In genomic region chr14:52175982-52176502, GRCh38 we compare ENCODE assay signal across 10 cellular contexts.
DNase-seq lines count a peak whose midpoint lies in the region; ATAC-seq and TF ChIP-seq lines count a peak whose summit lies in the region.
"Had no signal": no experiment of that assay in that cellular context is flagged by ENCODE, and none has a peak within 500 bp of the region (broad histone marks: within the 10 kb centered on the region; RNA-seq: fewer than 3 reads in every experiment).

No MANE protein-coding gene starts in this region.

- no peak for TF ChIP-seq POLR2A in ovary (IDR thresholded peaks at IDR 0.05)

- H3K27ac ChIP-seq in ovary, result no peak overlapping the region

- no peaks in the 10 kb centered on the region for H3K36me3 ChIP-seq in ovary

- no peak for TF ChIP-seq EP300 in ovary (IDR thresholded peaks at IDR 0.05)

- peak; percentile 93 for ATAC-seq in HG03354 (IDR thresholded peaks at IDR 0.05; ENCODE audit: poor library complexity, severe bottlenecking, unreplicated experiment)

- intact Hi-C loops in cardiac septum (cut with DNase I), result no loop called here
- intact Hi-C loops in ovary (cut with DNase I), result no loop called here

- peak overlapping the region; percentile 30 for H3K4me3 Mint-ChIP-seq in activated naive CD8-positive, alpha-beta T cell treated with anti-CD3 and anti-CD28 coated beads for 36 hours
- H3K4me3 Mint-ChIP-seq: type B pancreatic cell had no signal

- DNase-seq in AML-193 (lab: John Stamatoyannopoulos, UW), result peak; percentile 62 to 75
- DNase-seq in GM19238 (ENCODE audit: insufficient read length, low spot score), result peak; percentile 26
- DNase-seq in activated naive CD8-positive, alpha-beta T cell treated with anti-CD3 and anti-CD28 coated beads for 36 hours, result no peak
- no peak for DNase-seq in cardiac septum (ENCODE audit: low spot score)
- no peak for DNase-seq in ovary
- no peak for DNase-seq in superior temporal gyrus (ENCODE audit: extremely low spot score)
- DNase-seq in GM13977 (ENCODE audit: low spot score), result no peak
- DNase-seq: C1 segment of cervical spinal cord had no signal

- in situ Hi-C loops in GM13977 (cut with MboI; ENCODE audit: low pct_unique_long_range_greater_than_20kb, low sequenced_read_pairs, unreplicated experiment), result no loop called here

- no peak for TF ChIP-seq CTCF in ovary (IDR thresholded peaks at IDR 0.05)
- no peak for TF ChIP-seq CTCF in GM13977 (IDR thresholded peaks at IDR 0.05; ENCODE audit: extremely low read depth, insufficient read depth, missing control alignments)

- 80 to 81% (median 80%) methylated on average over 6 of the region's 6 CpGs for WGBS in ovary, 3 donors

- peaks cover 20% of the 10 kb centered on the region for H3K4me1 Mint-ChIP-seq in activated naive CD8-positive, alpha-beta T cell treated with anti-CD3 and anti-CD28 coated beads for 36 hours

- no peaks in the 10 kb centered on the region for H3K27me3 ChIP-seq in ovary

- H3K36me3 Mint-ChIP-seq in activated naive CD8-positive, alpha-beta T cell treated with anti-CD3 and anti-CD28 coated beads for 36 hours, result peaks cover 8% of the 10 kb centered on the region
- H3K36me3 Mint-ChIP-seq: type B pancreatic cell had no signal

- peak overlapping the region; percentile 65 for H3K27ac Mint-ChIP-seq in activated naive CD8-positive, alpha-beta T cell treated with anti-CD3 and anti-CD28 coated beads for 36 hours
- H3K27ac Mint-ChIP-seq: type B pancreatic cell had no signal

- H3K9me3 Mint-ChIP-seq in activated naive CD8-positive, alpha-beta T cell treated with anti-CD3 and anti-CD28 coated beads for 36 hours, result peaks cover 36% of the 10 kb centered on the region

- H3K4me3 ChIP-seq in ovary, result no peak overlapping the region

- no peaks in the 10 kb centered on the region for H3K9me3 ChIP-seq in ovary

- H3K4me1 ChIP-seq in ovary (ENCODE audit: insufficient read depth), result no peaks in the 10 kb centered on the region

- H3K27me3 Mint-ChIP-seq in activated naive CD8-positive, alpha-beta T cell treated with anti-CD3 and anti-CD28 coated beads for 36 hours, result no peaks in the 10 kb centered on the region
- H3K27me3 Mint-ChIP-seq: type B pancreatic cell had no signal

Comparison
In these comparisons a context has a peak if more than half of its experiments do, and no peak if none do; other contexts are left out.
1. DNase-seq: peak in AML-193 (2 of 2) and GM19238 (single experiment); none in activated naive CD8-positive, alpha-beta T cell treated with anti-CD3 and anti-CD28 coated beads for 36 hours (single experiment), cardiac septum (single experiment), ovary (0 of 5), superior temporal gyrus (single experiment) and GM13977 (single experiment).